In the genomic region with DNA sequence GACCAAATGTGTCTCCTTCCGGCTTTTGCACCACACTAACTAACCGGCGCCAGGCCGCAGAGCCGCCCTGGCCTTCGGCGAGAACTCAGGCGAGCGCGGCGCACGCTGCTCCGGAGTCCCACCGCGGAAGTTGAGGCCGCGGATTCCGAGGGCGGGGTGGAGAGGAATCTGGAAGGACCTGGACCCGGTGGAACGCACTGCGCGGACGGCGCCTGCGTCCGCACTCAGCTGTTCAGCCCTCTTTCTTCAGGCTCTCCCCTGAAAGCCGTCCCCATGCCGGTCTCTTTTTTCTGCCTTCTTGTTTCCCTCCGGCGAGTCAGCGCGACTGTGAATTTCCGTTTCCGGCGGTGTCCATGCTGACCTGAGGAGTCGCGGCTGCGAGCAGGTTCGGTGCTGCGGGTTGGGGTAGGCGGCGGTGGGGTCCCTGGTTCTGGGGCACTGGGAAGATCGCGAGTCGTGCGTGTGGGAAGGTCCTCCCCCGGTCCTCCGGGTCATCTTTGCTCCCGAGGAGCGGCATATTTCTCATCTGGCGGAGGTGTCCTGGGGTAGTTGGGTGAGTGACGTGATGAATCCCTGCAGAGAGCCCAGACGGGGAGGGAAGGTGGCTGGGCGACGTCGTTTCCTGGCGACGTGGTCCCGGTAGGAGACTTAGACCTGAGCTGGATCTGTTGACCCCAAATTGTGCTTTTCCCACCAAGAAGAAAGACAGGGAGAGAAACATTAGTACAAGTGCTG, we compare ENCODE assay signal across 8 cellular contexts. TPM values are rescaled to one million over a fixed set of nuclear protein-coding genes. Genes with fewer than 3 reads are reported as not detected.
A peak's percentile ranks its signal among the peaks of the same experiment; 100 is the strongest.
DNase-seq lines count a peak whose midpoint lies in the region; ATAC-seq and TF ChIP-seq lines count a peak whose summit lies in the region.

TSS of gene BMS1 (plus strand) at position 350 of the 735 bp plus-strand sequence. CDS start 1,600 bp downstream, outside the sequence.

- H3K4me3 ChIP-seq in LNCaP clone FGC (ENCODE audit: low read depth, low read length) = peak within 1 kb of the TSS; percentile 75

- no peak for TF ChIP-seq CTCF in LNCaP clone FGC (IDR thresholded peaks at IDR 0.05; ENCODE audit: control insufficient read depth, extremely low read depth, insufficient read depth)

- peaks cover 0 to 7% (median 0%) of the 10 kb centered on the region in 7 donors for H3K9me3 Mint-ChIP-seq in naive B cell
- no peaks in the 10 kb centered on the region for H3K9me3 Mint-ChIP-seq in stimulated activated effector memory CD8-positive, alpha-beta T cell treated with anti-CD3 and anti-CD28 coated beads, Interleukin-12 subunit alpha, Interleukin-12 subunit beta, amount 100 ng/mL, for 72 hours

- peak; percentile 93 to 94 for ATAC-seq in naive B cell (ENCODE audit: low read depth in 2 of 2)
- ATAC-seq in stimulated activated effector memory CD8-positive, alpha-beta T cell treated with anti-CD3 and anti-CD28 coated beads, Interleukin-12 subunit alpha, Interleukin-12 subunit beta, amount 100 ng/mL, for 72 hours = peak; percentile 97

- H3K27ac Mint-ChIP-seq in naive B cell = peak within 1 kb of the TSS; percentile 88 to 98 (median 90)
- H3K27ac Mint-ChIP-seq in stimulated activated effector memory CD8-positive, alpha-beta T cell treated with anti-CD3 and anti-CD28 coated beads, Interleukin-12 subunit alpha, Interleukin-12 subunit beta, amount 100 ng/mL, for 72 hours = peak within 1 kb of the TSS; percentile 96

- H3K27me3 Mint-ChIP-seq in naive B cell = peaks cover 2 to 12% (median 8%) of the 10 kb centered on the region in 3 donors

- H3K4me1 Mint-ChIP-seq in naive B cell = peaks cover 9 to 27% (median 22%) of the 10 kb centered on the region in 3 donors
- H3K4me1 Mint-ChIP-seq in stimulated activated effector memory CD8-positive, alpha-beta T cell treated with anti-CD3 and anti-CD28 coated beads, Interleukin-12 subunit alpha, Interleukin-12 subunit beta, amount 100 ng/mL, for 72 hours = peaks cover 29% of the 10 kb centered on the region

- H3K4me3 Mint-ChIP-seq in naive B cell = peak within 1 kb of the TSS; percentile 92 to 100 (median 96)
- peak within 1 kb of the TSS; percentile 93 for H3K4me3 Mint-ChIP-seq in stimulated activated effector memory CD8-positive, alpha-beta T cell treated with anti-CD3 and anti-CD28 coated beads, Interleukin-12 subunit alpha, Interleukin-12 subunit beta, amount 100 ng/mL, for 72 hours

- H3K36me3 Mint-ChIP-seq in naive B cell = peaks cover 9 to 37% of the 10 kb centered on the region in 2 donors
- peaks cover 46% of the 10 kb centered on the region for H3K36me3 Mint-ChIP-seq in stimulated activated effector memory CD8-positive, alpha-beta T cell treated with anti-CD3 and anti-CD28 coated beads, Interleukin-12 subunit alpha, Interleukin-12 subunit beta, amount 100 ng/mL, for 72 hours

- peak; percentile 94 for DNase-seq in EH (ENCODE audit: low read depth)
- peak; percentile 89 for DNase-seq in H4 (ENCODE audit: low spot score)
- peak; percentile 93 for DNase-seq in LNCaP clone FGC (ENCODE audit: low read depth)
- peak; percentile 89 for DNase-seq in RPMI8226
- peak; percentile 71 to 79 for DNase-seq in activated T-helper 1 cell treated with anti-CD3 and anti-CD28 coated beads, Interleukin-2, amount 50 U/mL, for 16 hours (ENCODE audit: low read depth in 1 of 2, low spot score in 1 of 2)
- DNase-seq in fibroblast of gingiva (ENCODE audit: low read depth) = peak; percentile 93
- peak; percentile 84 for DNase-seq in naive B cell
- DNase-seq in stimulated activated effector memory CD8-positive, alpha-beta T cell treated with anti-CD3 and anti-CD28 coated beads, Interleukin-12 subunit alpha, Interleukin-12 subunit beta, amount 100 ng/mL, for 72 hours (ENCODE audit: low spot score in 2 of 2) = peak; percentile 76 to 96

RNA-seq across cellular contexts. Expression of gene BMS1, which starts in this region (rescaled TPM):
- 15.4 and 19.2 TPM in 2 replicates for total RNA-seq in H4 (2014; rRNA removed; shearing (Covaris generic))
- polyA plus RNA-seq in naive B cell (ENCODE audit: low read depth in 6 of 6) = 10 to 100 TPM in 3 of 6 donors, 1 to 10 TPM in 3; 4.4 to 14.2 (median 9.7) TPM

Comparison
In these comparisons a context has a peak if more than half of its experiments do, and no peak if none do; other contexts are left out.
1. Peak in every context shown above with its lines: DNase-seq, ATAC-seq and H3K4me3 ChIP-seq.